ENCODE assay signal across 1 cellular context in genomic region chrX:154408659-154409221, GRCh38.
TF ChIP-seq lines count a peak whose summit lies in the region.

No MANE protein-coding gene starts in this region.

TF ChIP-seq in HEK293, 187 proteins besides CTCF, POLR2A, EP300 and RAD21 (continued from another document):
- TF ChIP-seq ZNF280D (tag by site-specific recombination; IDR thresholded peaks at IDR 0.05) (no peak), ZNF148 (tag by site-specific recombination; IDR thresholded peaks at IDR 0.05; ENCODE audit: borderline replicate concordance) (no peak), KLF7 (tag by site-specific recombination; IDR thresholded peaks at IDR 0.05; ENCODE audit: borderline replicate concordance) (no peak)
